Comparison of ENCODE assay signal across 16 cellular contexts in genomic region chr5:159026781-159027180, GRCh38.
A peak's percentile ranks its signal among the peaks of the same experiment; 100 is the strongest.
DNase-seq lines count a peak whose midpoint lies in the region; ATAC-seq and TF ChIP-seq lines count a peak whose summit lies in the region.
"Had no signal": no experiment of that assay in that cellular context is flagged by ENCODE, and none has a peak within 500 bp of the region (broad histone marks: within the 10 kb centered on the region; RNA-seq: fewer than 3 reads in every experiment).

No MANE protein-coding gene starts in this region.

- H3K9me3 ChIP-seq in Karpas-422 (ENCODE audit: low read length) (no peaks in the 10 kb centered on the region), tibial artery (no peaks in the 10 kb centered on the region)
- H3K9me3 ChIP-seq: A549 had no signal

- H3K4me2 ChIP-seq in Karpas-422 (ENCODE audit: low read depth, low read length, poor library complexity, severe bottlenecking) = peak overlapping the region; percentile 11
- H3K4me2 ChIP-seq: A549 had no signal

- TF ChIP-seq CTCF in neural crest cell (conservative IDR thresholded peaks at IDR 0.05) (no peak), tibial artery (IDR thresholded peaks at IDR 0.05) (no peak), lower leg skin (IDR thresholded peaks at IDR 0.05) (no peak)

- H4K20me1 ChIP-seq in Karpas-422 (ENCODE audit: insufficient read depth, low read depth, low read length) = no peaks in the 10 kb centered on the region

- no peaks in the 10 kb centered on the region for H3K27me3 Mint-ChIP-seq in neural crest cell (ENCODE audit: low read depth)

- peaks cover 5% of the 10 kb centered on the region for H3K9me3 Mint-ChIP-seq in neural crest cell
- H3K9me3 Mint-ChIP-seq: CD4-positive, alpha-beta T cell; H9 had no signal

- H3K4me3 Mint-ChIP-seq in neural crest cell = peak overlapping the region; percentile 2
- H3K4me3 Mint-ChIP-seq: CD4-positive, alpha-beta T cell; H9 had no signal

- no peak for DNase-seq in Karpas-422
- peak; percentile 43 for DNase-seq in islet precursor cell
- DNase-seq in neural crest cell (ENCODE audit: low read depth, low spot score) = no peak
- DNase-seq in tibial artery = no peak
- no peak for DNase-seq in AG08396 (ENCODE audit: low spot score)
- DNase-seq in lower leg skin (ENCODE audit: low spot score in 2 of 2) = no peak
- DNase-seq: C1 segment of cervical spinal cord; Calu3; CD4-positive, alpha-beta T cell; DMS 273 treated with DMSO at 0.1 percent for 48 hours; GOT3; H9 had no signal

- H3K9ac ChIP-seq in Karpas-422 (ENCODE audit: low read length) = no peak overlapping the region

- H3K4me3 ChIP-seq in Karpas-422 (ENCODE audit: low read length) = no peak overlapping the region
- H3K4me3 ChIP-seq in tibial artery = no peak overlapping the region
- H3K4me3 ChIP-seq in lower leg skin (ENCODE audit: low read depth, poor library complexity, severe bottlenecking) = no peak overlapping the region
- H3K4me3 ChIP-seq: A549, GM12878 had no signal

- no peak for TF ChIP-seq POLR2A in lower leg skin (IDR thresholded peaks at IDR 0.05)

- no peaks in the 10 kb centered on the region for H3K9me2 ChIP-seq in Karpas-422 (replicated peaks; ENCODE audit: insufficient read depth, low read length)

- H3K36me3 ChIP-seq in Karpas-422 (ENCODE audit: insufficient read depth, low read length) = peaks cover 21% of the 10 kb centered on the region
- H3K36me3 ChIP-seq in tibial artery = no peaks in the 10 kb centered on the region

- H3K4me1 ChIP-seq in Karpas-422 (ENCODE audit: low read length) (peaks cover 72% of the 10 kb centered on the region), tibial artery (peaks cover 0 to 78% (median 47%) of the 10 kb centered on the region in 4 donors)
- H3K4me1 ChIP-seq: A549 had no signal

- peaks cover 60% of the 10 kb centered on the region for H3K4me1 Mint-ChIP-seq in neural crest cell

- H3K27ac ChIP-seq in Karpas-422 (ENCODE audit: low read length) (peak overlapping the region; percentile 73), tibial artery (peak overlapping the region; percentile 21 to 40)
- H3K27ac ChIP-seq: A549, HL-60 had no signal

- H3K79me2 ChIP-seq in Karpas-422 (ENCODE audit: low read length) = peaks cover 97% of the 10 kb centered on the region

- no peak overlapping the region for H3K27ac Mint-ChIP-seq in neural crest cell (ENCODE audit: unreplicated experiment)
- H3K27ac Mint-ChIP-seq: CD4-positive, alpha-beta T cell; H9 had no signal

- H3K36me3 Mint-ChIP-seq in neural crest cell (ENCODE audit: low read depth) = no peaks in the 10 kb centered on the region

- intact Hi-C loops in tibial artery (cut with DNase I; ENCODE audit: low total_unique reads) = no loop called here
- intact Hi-C loops in lower leg skin (cut with DNase I; ENCODE audit: low total_unique reads) = no loop called here

- WGBS in lower leg skin, 2 donors = 73 to 76% methylated on average over 2 of the region's 2 CpGs

- ATAC-seq in GM21381 (IDR thresholded peaks at IDR 0.05; ENCODE audit: unreplicated experiment) = no peak
- ATAC-seq: A549, GM12878 had no signal

- H3K27me3 ChIP-seq in Karpas-422 (ENCODE audit: low read length) (no peaks in the 10 kb centered on the region), tibial artery (no peaks in the 10 kb centered on the region)

- H2AFZ ChIP-seq in Karpas-422 (ENCODE audit: low read length) = no peak overlapping the region
